In genomic region chr4:184427093-184427492, GRCh38 we compare ENCODE assay signal across 17 cellular contexts. TPM values are rescaled to one million over a fixed set of nuclear protein-coding genes. Genes with fewer than 3 reads are reported as not detected.
DNase-seq lines count a peak whose midpoint lies in the region; ATAC-seq and TF ChIP-seq lines count a peak whose summit lies in the region.
"Had no signal": no experiment of that assay in that cellular context is flagged by ENCODE, and none has a peak within 500 bp of the region (broad histone marks: within the 10 kb centered on the region; RNA-seq: fewer than 3 reads in every experiment).

No MANE protein-coding gene starts in this region.

- CTCF ChIA-PET in activated CD8-positive, alpha-beta memory T cell treated with anti-CD3 and anti-CD28 coated beads, Interleukin-2, amount 10 ng/mL, durations not matched to agents 7 days and 5 days (lab: Charles Lee) = no interaction called here
- CTCF ChIA-PET in T-cell (lab: Charles Lee) = interaction anchor here (0.5 to 1.2 kb wide), 5 partner anchors 14 to 1419 kb away, joined by 3 to 4 read pairs (median 3); no protein-coding TSS in a partner anchor

- peak overlapping the region; percentile 52 for H3K27ac ChIP-seq in colonic mucosa
- peak overlapping the region; percentile 33 for H3K27ac ChIP-seq in psoas muscle
- H3K27ac ChIP-seq: A549, foreskin keratinocyte had no signal

- peaks cover 58% of the 10 kb centered on the region for H3K4me1 Mint-ChIP-seq in activated CD8-positive, alpha-beta memory T cell treated with anti-CD3 and anti-CD28 coated beads, Interleukin-2, amount 10 ng/mL, durations not matched to agents 7 days and 5 days
- H3K4me1 Mint-ChIP-seq in T-cell = peaks cover 75 to 84% (median 79%) of the 10 kb centered on the region in 3 donors

- H3K4me3 Mint-ChIP-seq in activated CD8-positive, alpha-beta memory T cell treated with anti-CD3 and anti-CD28 coated beads, Interleukin-2, amount 10 ng/mL, durations not matched to agents 7 days and 5 days = no peak overlapping the region
- H3K4me3 Mint-ChIP-seq in T-cell = no peak overlapping the region
- H3K4me3 Mint-ChIP-seq: nephron had no signal

- no peaks in the 10 kb centered on the region for H3K27me3 ChIP-seq in colonic mucosa
- no peaks in the 10 kb centered on the region for H3K27me3 ChIP-seq in psoas muscle (ENCODE audit: insufficient read depth in 3 of 3, low read length in 2 of 3)
- H3K27me3 ChIP-seq: foreskin keratinocyte had no signal

- H3K4me1 ChIP-seq in colonic mucosa (peaks cover 7% of the 10 kb centered on the region), psoas muscle (peaks cover 35% of the 10 kb centered on the region)
- H3K4me1 ChIP-seq: A549, foreskin keratinocyte had no signal

- no peaks in the 10 kb centered on the region for H3K9me3 ChIP-seq in colonic mucosa
- H3K9me3 ChIP-seq in psoas muscle = no peaks in the 10 kb centered on the region
- H3K9me3 ChIP-seq: A549 had no signal

- H3K36me3 ChIP-seq in colonic mucosa (peaks cover 6% of the 10 kb centered on the region), psoas muscle (ENCODE audit: insufficient read depth in 1 of 2, low read depth in 1 of 2) (peaks cover 4 to 57% of the 10 kb centered on the region in 2 donors)

- no peak for DNase-seq in activated CD8-positive, alpha-beta memory T cell treated with anti-CD3 and anti-CD28 coated beads, Interleukin-2, amount 10 ng/mL, durations not matched to agents 7 days and 5 days
- no peak for DNase-seq in activated CD8-positive, alpha-beta memory T cell treated with anti-CD3 and anti-CD28 coated beads for 24 hours
- no peak for DNase-seq in T-cell
- no peak for DNase-seq in colonic mucosa
- no peak for DNase-seq in psoas muscle
- DNase-seq in NCI-H2029 (lab: John Stamatoyannopoulos, UW) = no peak
- DNase-seq in DMS79 (lab: John Stamatoyannopoulos, UW) = no peak
- DNase-seq: anterior cingulate cortex; foreskin keratinocyte; GOT3; Kasumi-1; left ventricle myocardium superior; NCI-H774; stimulated activated CD4-positive, alpha-beta T cell treated with anti-CD3 and anti-CD28 coated beads, Interleukin-12 subunit alpha, Interleukin-12 subunit beta, amount 100 ng/mL, for 4 hours had no signal

- intact Hi-C loops in colonic mucosa (cut with DNase I) (no loop called here), psoas muscle (cut with DNase I) (no loop called here)

- H3K27ac Mint-ChIP-seq in activated CD8-positive, alpha-beta memory T cell treated with anti-CD3 and anti-CD28 coated beads, Interleukin-2, amount 10 ng/mL, durations not matched to agents 7 days and 5 days = peak overlapping the region; percentile 48
- peak overlapping the region; percentile 78 to 82 for H3K27ac Mint-ChIP-seq in T-cell

- POLR2A ChIA-PET in T-cell (lab: Charles Lee) = interaction anchor here in 1 of 2 donors (0.5 kb wide), 1 partner anchor 147 kb away, joined by 5 read pairs; no protein-coding TSS in a partner anchor

- peaks cover 2% of the 10 kb centered on the region for H3K9me3 Mint-ChIP-seq in activated CD8-positive, alpha-beta memory T cell treated with anti-CD3 and anti-CD28 coated beads, Interleukin-2, amount 10 ng/mL, durations not matched to agents 7 days and 5 days (ENCODE audit: low read depth)
- peaks cover 3 to 4% (median 4%) of the 10 kb centered on the region in 3 donors for H3K9me3 Mint-ChIP-seq in T-cell

- H3K4me3 ChIP-seq in colonic mucosa (no peak overlapping the region), psoas muscle (no peak overlapping the region)
- H3K4me3 ChIP-seq: A549 had no signal

- TF ChIP-seq CTCF in colonic mucosa (IDR thresholded peaks at IDR 0.05) (no peak), psoas muscle (IDR thresholded peaks at IDR 0.05) (no peak)

- H3K9ac ChIP-seq in colonic mucosa (ENCODE audit: low read depth in 2 of 2, low read length in 2 of 2) = peak overlapping the region in 1 of 2 donors; percentile 44

- H3K27me3 Mint-ChIP-seq in activated CD8-positive, alpha-beta memory T cell treated with anti-CD3 and anti-CD28 coated beads, Interleukin-2, amount 10 ng/mL, durations not matched to agents 7 days and 5 days = no peaks in the 10 kb centered on the region
- no peaks in the 10 kb centered on the region for H3K27me3 Mint-ChIP-seq in T-cell

- 96 to 97% (median 96%) methylated on average over 3 of the region's 3 CpGs for WGBS in psoas muscle, 3 donors

- no peak for ATAC-seq in activated CD8-positive, alpha-beta memory T cell treated with anti-CD3 and anti-CD28 coated beads, Interleukin-2, amount 10 ng/mL, durations not matched to agents 7 days and 5 days
- ATAC-seq in T-cell (replicated peaks in 1 of 4) = no peak
- ATAC-seq in psoas muscle = no peak
- ATAC-seq in GM21447 (IDR thresholded peaks at IDR 0.05; ENCODE audit: unreplicated experiment) = no peak
- ATAC-seq: A549, foreskin keratinocyte had no signal

- H3K36me3 Mint-ChIP-seq in activated CD8-positive, alpha-beta memory T cell treated with anti-CD3 and anti-CD28 coated beads, Interleukin-2, amount 10 ng/mL, durations not matched to agents 7 days and 5 days = peaks cover 59% of the 10 kb centered on the region
- peaks cover 63% of the 10 kb centered on the region for H3K36me3 Mint-ChIP-seq in T-cell

RNA-seq across cellular contexts. Expression of gene IRF2, which starts 47.3 kb away (rescaled TPM):
- 100 to 1,000 TPM in 1 of 2 experiments, 10 to 100 TPM in 1; 81.6 to 112 TPM for total RNA-seq in activated CD8-positive, alpha-beta memory T cell treated with anti-CD3 and anti-CD28 coated beads, Interleukin-2, amount 10 ng/mL, durations not matched to agents 7 days and 5 days
- total RNA-seq in T-cell = 10 to 100 TPM; 45.5 to 73.4 (median 59.1) TPM
- 10 to 100 TPM; 36.2 to 61.9 TPM for total RNA-seq in colonic mucosa
- total RNA-seq in psoas muscle = 10 to 100 TPM; 14.6 to 23.4 (median 16.3) TPM
- polyA plus RNA-seq in psoas muscle = 10 to 100 TPM in 2 of 3 donors, 1 to 10 TPM in 1; 6.7 to 28.9 (median 21.1) TPM
